ENCODE assay signal across 8 cellular contexts in genomic region chr6:11366183-11366933, GRCh38.
DNase-seq lines count a peak whose midpoint lies in the region; ATAC-seq and TF ChIP-seq lines count a peak whose summit lies in the region.

No MANE protein-coding gene starts in this region.

- no peaks in the 10 kb centered on the region for H3K27me3 ChIP-seq in lower lobe of right lung (ENCODE audit: low read depth)

- ATAC-seq in HG03045 (IDR thresholded peaks at IDR 0.05; ENCODE audit: unreplicated experiment) (peak; percentile 75), lower lobe of right lung (peak; percentile 24 to 29)

- no peaks in the 10 kb centered on the region for H3K36me3 ChIP-seq in lower lobe of right lung

- intact Hi-C loops in lower lobe of right lung (cut with DNase I), result no loop called here

- no peak overlapping the region for H3K4me3 ChIP-seq in lower lobe of right lung

- H3K27ac ChIP-seq in lower lobe of right lung, result peak overlapping the region; percentile 83

- peaks cover 77% of the 10 kb centered on the region for H3K4me1 ChIP-seq in lower lobe of right lung

- peak in 2 of 3 experiments; percentile 23 to 29 for DNase-seq in activated CD8-positive, alpha-beta memory T cell treated with anti-CD3 and anti-CD28 coated beads for 48 hours (ENCODE audit: low read depth in 2 of 3, low spot score in 2 of 3)
- DNase-seq in activated CD8-positive, alpha-beta memory T cell treated with anti-CD3 and anti-CD28 coated beads, Interleukin-2, amount 50 U/mL, for 4 hours, result no peak
- DNase-seq in activated CD4-positive, alpha-beta T cell treated with anti-CD3 and anti-CD28 coated beads, Interleukin-2, amount 50 U/mL, for 4 hours, result peak; percentile 24 to 38
- DNase-seq in lower lobe of right lung (no peak), NCI-H524 treated with DMSO at 0.1 percent for 48 hours (lab: John Stamatoyannopoulos, UW) (no peak), putamen (ENCODE audit: low spot score) (no peak), NCI-H82 (lab: John Stamatoyannopoulos, UW) (no peak)

- TF ChIP-seq CTCF in lower lobe of right lung (IDR thresholded peaks at IDR 0.05), result no peak

- no peaks in the 10 kb centered on the region for H3K9me3 ChIP-seq in lower lobe of right lung

Comparison
In these comparisons a context has a peak if more than half of its experiments do, and no peak if none do; other contexts are left out.
1. DNase-seq: peak in activated CD8-positive, alpha-beta memory T cell treated with anti-CD3 and anti-CD28 coated beads for 48 hours (2 of 3) and activated CD4-positive, alpha-beta T cell treated with anti-CD3 and anti-CD28 coated beads, Interleukin-2, amount 50 U/mL, for 4 hours (2 of 2); none in activated CD8-positive, alpha-beta memory T cell treated with anti-CD3 and anti-CD28 coated beads, Interleukin-2, amount 50 U/mL, for 4 hours (single experiment), lower lobe of right lung (single experiment), NCI-H524 treated with DMSO at 0.1 percent for 48 hours (single experiment), putamen (single experiment) and NCI-H82 (single experiment).